ENCODE assay signal across 8 cellular contexts in genomic region chr17:58082870-58083490, GRCh38. TPM values are rescaled to one million over a fixed set of nuclear protein-coding genes. Genes with fewer than 3 reads are reported as not detected.
DNase-seq lines count a peak whose midpoint lies in the region; ATAC-seq lines count a peak whose summit lies in the region.

Gene DYNLL2 (plus strand): TSS chr17:58083419. CDS start chr17:58087091, 3,672 bp downstream.

- H3K27ac ChIP-seq in CD4-positive, CD25-positive, alpha-beta regulatory T cell (ENCODE audit: insufficient read depth, low read length, poor library complexity, severe bottlenecking), result peak within 1 kb of the TSS; percentile 82

- peaks cover 11% of the 10 kb centered on the region for H3K36me3 Mint-ChIP-seq in CD4-positive, CD25-positive, alpha-beta regulatory T cell
- H3K36me3 Mint-ChIP-seq in effector memory CD8-positive, alpha-beta T cell (ENCODE audit: insufficient read depth), result peaks cover 39% of the 10 kb centered on the region
- peaks cover 3% of the 10 kb centered on the region for H3K36me3 Mint-ChIP-seq in memory B cell

- H3K36me3 ChIP-seq in CD4-positive, CD25-positive, alpha-beta regulatory T cell (ENCODE audit: control insufficient read depth, insufficient read depth, low read length), result peaks cover 22% of the 10 kb centered on the region

- no peaks in the 10 kb centered on the region for H3K9me3 Mint-ChIP-seq in CD4-positive, CD25-positive, alpha-beta regulatory T cell
- no peaks in the 10 kb centered on the region for H3K9me3 Mint-ChIP-seq in effector memory CD8-positive, alpha-beta T cell
- no peaks in the 10 kb centered on the region for H3K9me3 Mint-ChIP-seq in memory B cell

- no peaks in the 10 kb centered on the region for H3K9me3 ChIP-seq in CD4-positive, CD25-positive, alpha-beta regulatory T cell (ENCODE audit: control insufficient read depth in 2 of 2, low read length in 2 of 2)

- peak; percentile 79 to 94 (median 84) for DNase-seq in CD4-positive, CD25-positive, alpha-beta regulatory T cell
- DNase-seq in HS-5 (ENCODE audit: low read depth), result peak; percentile 50
- DNase-seq in NK-92 (lab: John Stamatoyannopoulos, UW; ENCODE audit: unreplicated experiment), result peak; percentile 41
- peak; percentile 81 to 83 for DNase-seq in activated CD8-positive, alpha-beta memory T cell treated with anti-CD3 and anti-CD28 coated beads for 4 hours (ENCODE audit: low read depth in 2 of 2)
- peak; percentile 77 to 80 (median 77) for DNase-seq in effector memory CD8-positive, alpha-beta T cell
- DNase-seq in memory B cell (ENCODE audit: low spot score in 2 of 2), result peak; percentile 66 to 72
- peak; percentile 78 for DNase-seq in stimulated activated CD8-positive, alpha-beta memory T cell treated with anti-CD3 and anti-CD28 coated beads, Interleukin-12 subunit alpha, Interleukin-12 subunit beta, amount 100 ng/mL, for 1 hour (ENCODE audit: low read depth)

- peak; percentile 82 to 84 for ATAC-seq in CD4-positive, CD25-positive, alpha-beta regulatory T cell (ENCODE audit: low read depth in 2 of 2)
- peak; percentile 76 for ATAC-seq in GM19463 (IDR thresholded peaks at IDR 0.05; ENCODE audit: unreplicated experiment)
- peak; percentile 74 for ATAC-seq in effector memory CD8-positive, alpha-beta T cell (replicated peaks)
- ATAC-seq in memory B cell (ENCODE audit: low read depth), result peak; percentile 80

- peak within 1 kb of the TSS; percentile 89 for H3K4me3 ChIP-seq in CD4-positive, CD25-positive, alpha-beta regulatory T cell (ENCODE audit: low read depth, low read length)

- peaks cover 34% of the 10 kb centered on the region for H3K4me1 ChIP-seq in CD4-positive, CD25-positive, alpha-beta regulatory T cell (ENCODE audit: control insufficient read depth, insufficient read depth, low read length, poor library complexity, severe bottlenecking)

- peaks cover 8% of the 10 kb centered on the region for H3K27me3 ChIP-seq in CD4-positive, CD25-positive, alpha-beta regulatory T cell (ENCODE audit: control insufficient read depth, insufficient read depth, low read length)

- peaks cover 16 to 40% (median 32%) of the 10 kb centered on the region in 4 donors for H3K4me1 Mint-ChIP-seq in CD4-positive, CD25-positive, alpha-beta regulatory T cell
- peaks cover 20 to 34% of the 10 kb centered on the region in 2 donors for H3K4me1 Mint-ChIP-seq in effector memory CD8-positive, alpha-beta T cell (ENCODE audit: low read depth in 2 of 2)
- H3K4me1 Mint-ChIP-seq in memory B cell, result peaks cover 22% of the 10 kb centered on the region

- peak within 1 kb of the TSS; percentile 84 to 94 (median 88) for H3K27ac Mint-ChIP-seq in CD4-positive, CD25-positive, alpha-beta regulatory T cell
- peak within 1 kb of the TSS; percentile 69 to 77 for H3K27ac Mint-ChIP-seq in effector memory CD8-positive, alpha-beta T cell
- H3K27ac Mint-ChIP-seq in memory B cell, result peak within 1 kb of the TSS; percentile 75

- H3K4me3 Mint-ChIP-seq in CD4-positive, CD25-positive, alpha-beta regulatory T cell, result peak within 1 kb of the TSS; percentile 93 to 96 (median 94)
- peak within 1 kb of the TSS; percentile 82 to 86 for H3K4me3 Mint-ChIP-seq in effector memory CD8-positive, alpha-beta T cell
- peak within 1 kb of the TSS; percentile 82 for H3K4me3 Mint-ChIP-seq in memory B cell

- H3K27me3 Mint-ChIP-seq in CD4-positive, CD25-positive, alpha-beta regulatory T cell, result peaks cover 20% of the 10 kb centered on the region
- H3K27me3 Mint-ChIP-seq in effector memory CD8-positive, alpha-beta T cell, result no peaks in the 10 kb centered on the region
- H3K27me3 Mint-ChIP-seq in memory B cell, result peaks cover 2% of the 10 kb centered on the region

RNA-seq across cellular contexts. Expression of gene DYNLL2, which starts in this region (rescaled TPM):
- total RNA-seq in CD4-positive, CD25-positive, alpha-beta regulatory T cell, result 37.4 TPM
- polyA plus RNA-seq in CD4-positive, CD25-positive, alpha-beta regulatory T cell, result 1 to 10 TPM in 2 of 4 donors, under 1 TPM in 2; 0.57 to 1.7 (median 1.0) TPM

Comparison
In these comparisons a context has a peak if more than half of its experiments do, and no peak if none do; other contexts are left out.
1. Peak in every context shown above with its lines: DNase-seq, ATAC-seq, H3K4me3 ChIP-seq and H3K27ac ChIP-seq.